In the genomic region with DNA sequence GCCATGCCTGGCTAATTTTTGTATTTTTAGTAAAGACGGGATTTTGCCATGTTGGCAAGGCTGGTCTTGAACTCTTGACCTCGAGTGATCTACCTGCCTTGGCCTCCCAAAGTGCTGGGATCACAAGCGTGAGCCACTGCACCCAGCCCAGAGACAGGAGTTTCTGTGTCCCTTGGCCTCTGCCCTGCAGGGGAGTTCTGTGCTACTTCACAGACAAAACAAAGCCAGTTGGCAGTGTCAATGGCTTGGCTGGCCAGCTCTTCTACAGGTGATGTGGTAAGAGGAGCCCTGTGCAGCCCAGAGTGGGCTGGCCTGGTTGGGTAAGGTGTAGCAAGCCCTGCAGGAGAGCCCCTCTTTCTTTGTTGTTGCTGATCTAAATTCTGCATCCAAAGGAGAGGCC, we compare ENCODE assay signal across 28 cellular contexts.
"Had no signal": no experiment of that assay in that cellular context is flagged by ENCODE, and none has a peak within 500 bp of the region (broad histone marks: within the 10 kb centered on the region; RNA-seq: fewer than 3 reads in every experiment).

No MANE protein-coding gene starts in this region.

- H3K4me1 ChIP-seq: body of pancreas, gastroesophageal sphincter, left lung had no signal

- H3K36me3 Mint-ChIP-seq: stimulated activated effector memory CD8-positive, alpha-beta T cell treated with anti-CD3 and anti-CD28 coated beads, Interleukin-12 subunit alpha, Interleukin-12 subunit beta, amount 100 ng/mL, for 72 hours had no signal

- H3K27ac ChIP-seq: body of pancreas, gastroesophageal sphincter, left lung, ovary, vagina had no signal

- H3K27me3 ChIP-seq: body of pancreas, gastroesophageal sphincter, left lung, ovary, vagina had no signal

- H3K27ac Mint-ChIP-seq: activated B cell treated with CpG ODN at 0.5 μM for 24 hours; activated naive CD8-positive, alpha-beta T cell; effector memory CD8-positive, alpha-beta T cell; immature natural killer cell; naive B cell; nephron progenitor cell; stimulated activated effector memory CD8-positive, alpha-beta T cell treated with anti-CD3 and anti-CD28 coated beads, Interleukin-12 subunit alpha, Interleukin-12 subunit beta, amount 100 ng/mL, for 72 hours; stimulated activated naive CD8-positive, alpha-beta T cell treated with anti-CD3 and anti-CD28 coated beads, Interleukin-15, Interleukin-2, amounts not matched to agents 100 ng/mL and 50 ng/mL, for 24 hours; T-helper 17 cell; type B pancreatic cell had no signal

- H3K4me3 Mint-ChIP-seq: activated B cell treated with CpG ODN at 0.5 μM for 24 hours; activated naive CD8-positive, alpha-beta T cell; effector memory CD8-positive, alpha-beta T cell; immature natural killer cell; naive B cell; nephron progenitor cell; stimulated activated effector memory CD8-positive, alpha-beta T cell treated with anti-CD3 and anti-CD28 coated beads, Interleukin-12 subunit alpha, Interleukin-12 subunit beta, amount 100 ng/mL, for 72 hours; stimulated activated naive CD8-positive, alpha-beta T cell treated with anti-CD3 and anti-CD28 coated beads, Interleukin-15, Interleukin-2, amounts not matched to agents 100 ng/mL and 50 ng/mL, for 24 hours; T-helper 17 cell; type B pancreatic cell had no signal

- DNase-seq: activated B cell treated with CpG ODN at 0.5 μM for 24 hours; activated CD4-positive, alpha-beta T cell treated with anti-CD3 and anti-CD28 coated beads, Interleukin-2, amount 50 U/mL, for 4 hours; activated effector memory CD4-positive, alpha-beta T cell treated with Interleukin-2 at 50 U/mL for 16 hours; activated naive CD4-positive, alpha-beta T cell treated with Interleukin-2 at 50 U/mL for 16 hours; activated T-cell treated with anti-CD3 and anti-CD28 coated beads for 4 hours; anterior cingulate cortex; body of pancreas; cerebellar nuclear complex; cortex of kidney; effector memory CD8-positive, alpha-beta T cell; hypothalamus; immature natural killer cell; mammary epithelial cell; naive B cell; nephron progenitor cell; stimulated activated CD4-positive, alpha-beta T cell treated with anti-CD3 and anti-CD28 coated beads, Interleukin-12 subunit alpha, Interleukin-12 subunit beta, amount 100 ng/mL, for 4 hours; stimulated activated CD4-positive, alpha-beta T cell treated with anti-CD3 and anti-CD28 coated beads, Interleukin-4, amount 100 ng/mL, for 24 hours; T-helper 17 cell had no signal

- H3K36me3 ChIP-seq: gastroesophageal sphincter, left lung, ovary, vagina had no signal

- FAIRE-seq: endothelial cell of umbilical vein had no signal

- H3K9me3 ChIP-seq: body of pancreas, vagina had no signal

- H3K4me3 ChIP-seq: body of pancreas, gastroesophageal sphincter, left lung, ovary, vagina had no signal

- H3K4me1 Mint-ChIP-seq: activated B cell treated with CpG ODN at 0.5 μM for 24 hours; immature natural killer cell; naive B cell; stimulated activated effector memory CD8-positive, alpha-beta T cell treated with anti-CD3 and anti-CD28 coated beads, Interleukin-12 subunit alpha, Interleukin-12 subunit beta, amount 100 ng/mL, for 72 hours; T-helper 17 cell had no signal

- ATAC-seq: body of pancreas; effector memory CD8-positive, alpha-beta T cell; gastroesophageal sphincter; left lung; SK-N-SH treated with all-trans-retinoic acid at 6 μM for 48 hours; stimulated activated effector memory CD8-positive, alpha-beta T cell treated with anti-CD3 and anti-CD28 coated beads, Interleukin-12 subunit alpha, Interleukin-12 subunit beta, amount 100 ng/mL, for 72 hours; T-helper 17 cell had no signal
